In genomic region chr13:97211986-97212385, GRCh38 we compare ENCODE assay signal across 19 cellular contexts. TPM values are rescaled to one million over a fixed set of nuclear protein-coding genes. Genes with fewer than 3 reads are reported as not detected.
A peak's percentile ranks its signal among the peaks of the same experiment; 100 is the strongest.
DNase-seq lines count a peak whose midpoint lies in the region; ATAC-seq and TF ChIP-seq lines count a peak whose summit lies in the region.
"Had no signal": no experiment of that assay in that cellular context is flagged by ENCODE, and none has a peak within 500 bp of the region (broad histone marks: within the 10 kb centered on the region; RNA-seq: fewer than 3 reads in every experiment).

No MANE protein-coding gene starts in this region.

- H3K27ac ChIP-seq in BLaER1 (no peak overlapping the region), IMR-90 (ENCODE audit: insufficient read depth, low read length) (no peak overlapping the region), cingulate gyrus (ENCODE audit: low read depth, low read length) (peak overlapping the region; percentile 78), neural cell (ENCODE audit: low read length) (peak overlapping the region; percentile 72), aorta (ENCODE audit: low read depth in 1 of 2, low read length in 2 of 2) (no peak overlapping the region)
- H3K27ac ChIP-seq: body of pancreas, suprapubic skin, WERI-Rb-1 had no signal

- H2AK9ac ChIP-seq in IMR-90 (replicated peaks; ENCODE audit: low read depth, low read length, poor library complexity) = no peak overlapping the region

- no peaks in the 10 kb centered on the region for H3K79me2 ChIP-seq in neural cell (replicated peaks; ENCODE audit: insufficient read depth, low read length)

- H3K4me2 ChIP-seq in BLaER1 = peak overlapping the region; percentile 76
- no peak overlapping the region for H3K4me2 ChIP-seq in IMR-90 (ENCODE audit: low read depth, low read length)
- no peak overlapping the region for H3K4me2 ChIP-seq in neural cell (ENCODE audit: low read length)

- H3K36me3 ChIP-seq in BLaER1 = no peaks in the 10 kb centered on the region
- no peaks in the 10 kb centered on the region for H3K36me3 ChIP-seq in IMR-90 (ENCODE audit: control insufficient read depth, insufficient read depth, low read length)
- H3K36me3 ChIP-seq in neural cell (ENCODE audit: insufficient read depth, low read length) = no peaks in the 10 kb centered on the region
- H3K36me3 ChIP-seq in aorta (ENCODE audit: control insufficient read depth in 1 of 2, insufficient read depth in 2 of 2, low read length in 1 of 2) = no peaks in the 10 kb centered on the region
- H3K36me3 ChIP-seq: suprapubic skin, WERI-Rb-1 had no signal

- CTCF ChIA-PET in IMR-90 (lab: Yijun Ruan, JAX) = interaction anchor here (0.6 to 2.6 kb wide), 8 partner anchors 11 to 146 kb away, joined by 3 to 23 read pairs (median 3); partner anchors contain the start of gene MBNL2

- in situ Hi-C loops in IMR-90 (cut with MboI; ENCODE audit: low sequenced_read_pairs) (loop anchor here (5.0 kb wide), 1 partner anchor 90 kb away; no protein-coding TSS in a partner anchor), GM13977 (cut with MboI; ENCODE audit: low pct_unique_long_range_greater_than_20kb, low sequenced_read_pairs, unreplicated experiment) (no loop called here)

- no peak overlapping the region for H2BK5ac ChIP-seq in IMR-90 (ENCODE audit: low read depth, low read length, poor library complexity, severe bottlenecking)

- H3K4me1 ChIP-seq in BLaER1 (peaks cover 55% of the 10 kb centered on the region), IMR-90 (ENCODE audit: control insufficient read depth, insufficient read depth, low read length) (peaks cover 7% of the 10 kb centered on the region), aorta (ENCODE audit: control insufficient read depth in 1 of 2, insufficient read depth in 2 of 2, low read length in 2 of 2) (no peaks in the 10 kb centered on the region)
- H3K4me1 ChIP-seq: body of pancreas had no signal

- 13% methylated on average over 1 of the region's 4 CpGs; no CpG with 5 or more reads in 1 of the 2 experiments for WGBS in IMR-90 (ENCODE audit: extremely low coverage in 2 of 2, insufficient read length in 1 of 2), 2 experiments
- WGBS in aorta, 2 donors = 86% methylated on average over 4 of the region's 4 CpGs

- peak overlapping the region; percentile 41; the same call in 1 of the 2 replicates for H3K18ac ChIP-seq in IMR-90 (ENCODE audit: low read depth, low read length)

- ATAC-seq in IMR-90 (ENCODE audit: low read depth) (0 out of 2 replicates have a peak, but pooled peaks have one; percentile 30), aorta (ENCODE audit: low FRiP score) (no peak)

- H2AFZ ChIP-seq in IMR-90 (replicated peaks; ENCODE audit: low read length, poor library complexity) = no peak overlapping the region
- peak overlapping the region; percentile 17 for H2AFZ ChIP-seq in neural cell (ENCODE audit: low read depth, low read length)

- TF ChIP-seq EP300 in neural cell (conservative IDR thresholded peaks at IDR 0.05; ENCODE audit: poor library complexity, severe bottlenecking) = no peak

- H3K9me3 ChIP-seq in BLaER1 (peaks cover 17% of the 10 kb centered on the region), IMR-90 (ENCODE audit: control insufficient read depth, insufficient read depth, low read length) (no peaks in the 10 kb centered on the region), neural cell (ENCODE audit: low read length) (no peaks in the 10 kb centered on the region), aorta (ENCODE audit: control insufficient read depth, low read length) (no peaks in the 10 kb centered on the region)
- H3K9me3 ChIP-seq: body of pancreas, mucosa of descending colon, suprapubic skin had no signal

- peak overlapping the region; percentile 45; the same call in 1 of the 2 replicates for H4K5ac ChIP-seq in IMR-90 (ENCODE audit: low read depth, low read length)

- no peaks in the 10 kb centered on the region for H3K79me1 ChIP-seq in IMR-90 (ENCODE audit: low read depth in 1 of 2, low read length in 2 of 2)

- no peak overlapping the region for H3K14ac ChIP-seq in IMR-90 (replicated peaks; ENCODE audit: low read depth, low read length)

- H4K20me1 ChIP-seq in BLaER1 (no peaks in the 10 kb centered on the region), IMR-90 (ENCODE audit: insufficient read depth, low read length) (no peaks in the 10 kb centered on the region), neural cell (ENCODE audit: insufficient read depth) (no peaks in the 10 kb centered on the region)

- no peak overlapping the region for H2BK15ac ChIP-seq in IMR-90 (ENCODE audit: low read depth, low read length)

- peak overlapping the region; percentile 52; the same call in 1 of the 2 replicates for H2BK120ac ChIP-seq in IMR-90 (ENCODE audit: low read depth, low read length)

- DNase-seq in IMR-90 = no peak
- no peak for DNase-seq in NCI-H187 treated with DMSO at 0.1 percent for 48 hours (lab: John Stamatoyannopoulos, UW)
- no peak for DNase-seq in AML-193 (lab: John Stamatoyannopoulos, UW)
- no peak for DNase-seq in GM13977 (ENCODE audit: low spot score)
- DNase-seq in aorta = no peak
- DNase-seq: activated CD4-positive, alpha-beta T cell treated with anti-CD3 and anti-CD28 coated beads, Interleukin-2, amount 50 U/mL, for 48 hours; activated naive CD4-positive, alpha-beta T cell treated with Interleukin-2 at 50 U/mL for 16 hours; activated T-cell treated with anti-CD3 and anti-CD28 coated beads for 4 hours; cortex of kidney; kidney; NCI-H1694 treated with DMSO at 0.1 percent for 48 hours; SIG-M5; WERI-Rb-1 had no signal

- POLR2A ChIA-PET in IMR-90 (lab: Charles Lee; ENCODE audit: unreplicated experiment) = no interaction called here

- H3K56ac ChIP-seq in IMR-90 (ENCODE audit: extremely low read depth, insufficient read depth, low read length) = no peak overlapping the region

- peak overlapping the region; percentile 19; the same call in 1 of the 2 replicates for H4K91ac ChIP-seq in IMR-90 (ENCODE audit: insufficient read depth, low read depth, low read length)

- H4K8ac ChIP-seq in IMR-90 (ENCODE audit: low read depth in 2 of 2, low read length in 2 of 2) = 0 out of 4 replicates have a peak overlapping the region, but pooled peaks of 1 of the 2 experiments have one; percentile 38

- TF ChIP-seq CTCF in IMR-90 (conservative IDR thresholded peaks at IDR 0.05; ENCODE audit: low read depth, low read length) (no peak), neural cell (IDR thresholded peaks at IDR 0.05; ENCODE audit: poor library complexity, severe bottlenecking) (no peak), GM13977 (IDR thresholded peaks at IDR 0.05; ENCODE audit: extremely low read depth, insufficient read depth, missing control alignments) (no peak)

- H3K4me3 ChIP-seq in BLaER1 (no peak overlapping the region), IMR-90 (ENCODE audit: insufficient read depth, low read depth, low read length) (no peak overlapping the region), neural cell (ENCODE audit: low read length) (no peak overlapping the region), aorta (ENCODE audit: low read length in 2 of 2) (no peak overlapping the region)
- H3K4me3 ChIP-seq: body of pancreas, mucosa of descending colon, suprapubic skin had no signal

- H2AK5ac ChIP-seq in IMR-90 (ENCODE audit: low read depth, low read length) = no peak overlapping the region

- no peak for TF ChIP-seq RAD21 in IMR-90 (IDR thresholded peaks at IDR 0.05; ENCODE audit: low read length)
- TF ChIP-seq RAD21 in neural cell (conservative IDR thresholded peaks at IDR 0.05) = no peak

- TF ChIP-seq POLR2A in IMR-90 (IDR thresholded peaks at IDR 0.05; ENCODE audit: low read depth, low read length) = no peak

- H3K4ac ChIP-seq in IMR-90 (ENCODE audit: low read depth, low read length) = peak overlapping the region; percentile 1

- no peaks in the 10 kb centered on the region for H3K9me2 ChIP-seq in neural cell (ENCODE audit: insufficient read depth, low read length)

- no peaks in the 10 kb centered on the region for H3K9me1 ChIP-seq in IMR-90 (ENCODE audit: insufficient read depth, low read length)

- H3K27me3 ChIP-seq in BLaER1 (no peaks in the 10 kb centered on the region), IMR-90 (ENCODE audit: control insufficient read depth, insufficient read depth, low read length) (no peaks in the 10 kb centered on the region), neural cell (ENCODE audit: insufficient read depth, low read depth, low read length) (no peaks in the 10 kb centered on the region), aorta (ENCODE audit: control insufficient read depth in 1 of 2, insufficient read depth in 2 of 2, low read length in 1 of 2) (no peaks in the 10 kb centered on the region)
- H3K27me3 ChIP-seq: body of pancreas, suprapubic skin had no signal

- intact Hi-C loops in IMR-90 (cut with micrococcal nuclease) (loop anchor here (1.0 to 5.0 kb wide), 2 partner anchors 102 to 180 kb away; no protein-coding TSS in a partner anchor), aorta (cut with DNase I) (loop anchor here in 1 of 2 donors (2.0 to 10.0 kb wide), 3 partner anchors 99 to 213 kb away; no protein-coding TSS in a partner anchor)

- H3K9ac ChIP-seq in BLaER1 = no peak overlapping the region
- no peak overlapping the region for H3K9ac ChIP-seq in IMR-90 (ENCODE audit: low read depth, low read length)
- H3K9ac ChIP-seq in neural cell (ENCODE audit: low read length) = peak overlapping the region; percentile 6

- 0 out of 2 replicates have a peak overlapping the region, but pooled peaks have one; percentile 29 for H2BK20ac ChIP-seq in IMR-90 (ENCODE audit: low read depth, low read length)

- dilution Hi-C loops in IMR-90 (cut with HindIII; ENCODE audit: low sequenced_read_pairs, unreplicated experiment) = no loop called here

- H3F3A ChIP-seq in neural cell (ENCODE audit: insufficient read depth, low read length, poor library complexity, severe bottlenecking) = no peaks in the 10 kb centered on the region

- BruUV-seq in IMR-90 (replicated peaks; lab: Mats Ljungman, UMichigan) = no TSS peak

- H3K23ac ChIP-seq in IMR-90 (ENCODE audit: low read depth, low read length) = no peak overlapping the region

TF ChIP-seq in IMR-90, 13 proteins besides CTCF, POLR2A, EP300 and RAD21 (continues in another document):
- TF ChIP-seq MAFK (IDR thresholded peaks at IDR 0.05; ENCODE audit: low read depth, low read length) (no peak), SMC3 (IDR thresholded peaks at IDR 0.05; ENCODE audit: low read depth, low read length) (no peak), BHLHE40 (IDR thresholded peaks at IDR 0.05; ENCODE audit: low read depth, low read length) (no peak), CEBPB (IDR thresholded peaks at IDR 0.05; ENCODE audit: low read depth, low read length) (no peak)

TF ChIP-seq in neural cell, 6 proteins besides CTCF, POLR2A, EP300 and RAD21:
- no peak for TF ChIP-seq SMC3 (conservative IDR thresholded peaks at IDR 0.05; ENCODE audit: poor library complexity)
- no peak for TF ChIP-seq MXI1 (conservative IDR thresholded peaks at IDR 0.05; ENCODE audit: poor library complexity, severe bottlenecking)
TF ChIP-seq in neural cell: peak in this region for 0.

RNA-seq across cellular contexts. Expression of gene MBNL2, which starts 10.1 kb away (rescaled TPM):
- total RNA-seq in IMR-90 (2012; rRNA removed) = 103 and 126 TPM in 2 replicates
- 24.8 and 26.9 TPM in 2 replicates for polyA plus RNA-seq in IMR-90 (2012; rRNA removed)
- 8.1 and 11.6 TPM in 2 replicates for polyA plus RNA-seq in IMR-90 (2012; cell fraction: cytosol; rRNA removed)
- polyA plus RNA-seq in IMR-90 (2012; cell fraction: nucleus; rRNA removed; ENCODE audit: low replicate concordance) = 9.4 and 35.9 TPM in 2 replicates
- polyA plus RNA-seq in neural cell = 2.6 and 4.3 TPM in 2 replicates
- polyA minus RNA-seq in neural cell = 10.7 and 15.5 TPM in 2 replicates
- total RNA-seq in aorta = 10 to 100 TPM; 73.4 to 79.4 TPM
- polyA plus RNA-seq in aorta = 10 to 100 TPM; 26.5 to 38.0 TPM

Comparison
In these comparisons a context has a peak if more than half of its experiments do, and no peak if none do; other contexts are left out.
1. H3K27ac ChIP-seq: peak in cingulate gyrus (single experiment) and neural cell (single experiment); none in BLaER1 (single experiment), IMR-90 (single experiment) and aorta (0 of 2).